ENCODE assay signal across 32 cellular contexts in the genomic region with DNA sequence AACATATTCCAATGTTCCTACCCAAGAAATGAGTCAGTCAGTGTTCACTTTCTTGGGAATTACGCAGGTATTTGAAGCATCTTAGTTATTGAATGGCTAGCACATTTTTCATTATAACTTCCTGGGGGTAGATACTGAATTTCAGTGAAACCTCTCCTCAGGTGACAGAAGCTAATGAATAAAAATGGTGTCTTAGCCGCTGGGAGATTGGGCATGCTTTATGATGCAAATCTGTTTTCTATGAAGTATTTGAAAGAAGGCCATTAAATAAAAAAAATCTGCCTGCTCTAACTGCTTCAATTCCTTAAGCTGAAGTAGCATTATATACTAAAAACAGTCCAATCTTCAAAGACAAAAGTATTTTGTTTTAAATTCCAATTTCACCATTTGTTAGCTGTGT.
"Had no signal": no experiment of that assay in that cellular context is flagged by ENCODE, and none has a peak within 500 bp of the region (broad histone marks: within the 10 kb centered on the region; RNA-seq: fewer than 3 reads in every experiment).

No MANE protein-coding gene starts in this region.

- H3K36me3 ChIP-seq: ascending aorta, breast epithelium, Peyer's patch, SJSA1 had no signal

- H3K4me3 Mint-ChIP-seq: activated CD4-positive, alpha-beta T cell treated with anti-CD3 and anti-CD28 coated beads for 36 hours; activated CD4-positive, alpha-beta T cell treated with anti-CD3 and anti-CD28 coated beads, Interleukin-2, amount 10 ng/mL, durations not matched to agents 7 days and 5 days; activated CD8-positive, alpha-beta T cell treated with anti-CD3 and anti-CD28 coated beads, Interleukin-2, amount 10 ng/mL, durations not matched to agents 7 days and 5 days; activated naive CD4-positive, alpha-beta T cell treated with anti-CD3 and anti-CD28 coated beads, Interleukin-2, amount 50 U/mL, for 24 hours; activated naive CD8-positive, alpha-beta T cell treated with anti-CD3 and anti-CD28 coated beads, Interleukin-2, amount 10 ng/mL, durations not matched to agents 7 days and 5 days; activated T-cell treated with anti-CD3 and anti-CD28 coated beads, Interleukin-2, amount 50 U/mL, for 24 hours; T-helper 1 cell treated with Interleukin-12 subunit alpha and Interleukin-12 subunit beta and Interleukin-4 antibody, amounts not matched to agents 30 μg/mL and 1 μg/mL, for 36 hours; T-helper 2 cell treated with Interferon-gamma antibody and Interleukin-4, amounts not matched to agents 5 μg/mL and 100 μg/mL, for 36 hours had no signal

- H3K4me1 Mint-ChIP-seq: activated CD4-positive, alpha-beta T cell treated with anti-CD3 and anti-CD28 coated beads for 36 hours; activated CD4-positive, alpha-beta T cell treated with anti-CD3 and anti-CD28 coated beads, Interleukin-2, amount 10 ng/mL, durations not matched to agents 7 days and 5 days; activated naive CD4-positive, alpha-beta T cell treated with anti-CD3 and anti-CD28 coated beads, Interleukin-2, amount 50 U/mL, for 24 hours; activated naive CD8-positive, alpha-beta T cell treated with anti-CD3 and anti-CD28 coated beads, Interleukin-2, amount 10 ng/mL, durations not matched to agents 7 days and 5 days had no signal

- H3K27me3 ChIP-seq: ascending aorta, body of pancreas, breast epithelium, Peyer's patch, SJSA1 had no signal

- H3K9me3 Mint-ChIP-seq: activated CD4-positive, alpha-beta T cell treated with anti-CD3 and anti-CD28 coated beads, Interleukin-2, amount 10 ng/mL, durations not matched to agents 7 days and 5 days; activated naive CD4-positive, alpha-beta T cell treated with anti-CD3 and anti-CD28 coated beads, Interleukin-2, amount 50 U/mL, for 24 hours; activated naive CD8-positive, alpha-beta T cell treated with anti-CD3 and anti-CD28 coated beads, Interleukin-2, amount 10 ng/mL, durations not matched to agents 7 days and 5 days; activated T-cell treated with anti-CD3 and anti-CD28 coated beads, Interleukin-2, amount 50 U/mL, for 24 hours; activated T-helper 2 cell treated with anti-CD3 and anti-CD28 coated beads, Interferon-gamma antibody, Interleukin-2, Interleukin-4, amounts not matched to agents 10 μg/mL and 5 μg/mL and 100 μg/mL, durations not matched to agents 14 hours and 24 hours and 36 hours; T-helper 1 cell treated with Interleukin-12 subunit alpha and Interleukin-12 subunit beta and Interleukin-4 antibody, amounts not matched to agents 30 μg/mL and 1 μg/mL, for 36 hours; T-helper 2 cell treated with Interferon-gamma antibody and Interleukin-4, amounts not matched to agents 5 μg/mL and 100 μg/mL, for 36 hours had no signal

- H3K4me1 ChIP-seq: ascending aorta, body of pancreas, breast epithelium, Peyer's patch, SJSA1 had no signal

- H3K27ac Mint-ChIP-seq: activated CD4-positive, alpha-beta T cell treated with anti-CD3 and anti-CD28 coated beads for 36 hours; activated CD4-positive, alpha-beta T cell treated with anti-CD3 and anti-CD28 coated beads, Interleukin-2, amount 10 ng/mL, durations not matched to agents 7 days and 5 days; activated CD8-positive, alpha-beta T cell treated with anti-CD3 and anti-CD28 coated beads, Interleukin-2, amount 10 ng/mL, durations not matched to agents 7 days and 5 days; activated naive CD4-positive, alpha-beta T cell treated with anti-CD3 and anti-CD28 coated beads, Interleukin-2, amount 50 U/mL, for 24 hours; activated naive CD8-positive, alpha-beta T cell treated with anti-CD3 and anti-CD28 coated beads, Interleukin-2, amount 10 ng/mL, durations not matched to agents 7 days and 5 days; activated T-cell treated with anti-CD3 and anti-CD28 coated beads, Interleukin-2, amount 50 U/mL, for 24 hours; activated T-helper 2 cell treated with anti-CD3 and anti-CD28 coated beads, Interferon-gamma antibody, Interleukin-2, Interleukin-4, amounts not matched to agents 10 μg/mL and 5 μg/mL and 100 μg/mL, durations not matched to agents 14 hours and 24 hours and 36 hours; T-helper 1 cell treated with Interleukin-12 subunit alpha and Interleukin-12 subunit beta and Interleukin-4 antibody, amounts not matched to agents 30 μg/mL and 1 μg/mL, for 36 hours; T-helper 2 cell treated with Interferon-gamma antibody and Interleukin-4, amounts not matched to agents 5 μg/mL and 100 μg/mL, for 36 hours had no signal

- H3K9ac ChIP-seq: SK-N-SH had no signal

- DNase-seq: activated CD4-positive, alpha-beta T cell treated with anti-CD3 and anti-CD28 coated beads for 36 hours; activated CD4-positive, alpha-beta T cell treated with anti-CD3 and anti-CD28 coated beads, Interleukin-2, amount 10 ng/mL, durations not matched to agents 7 days and 5 days; activated CD4-positive, alpha-beta T cell treated with anti-CD3 and anti-CD28 coated beads, Interleukin-2, amount 50 U/mL, for 48 hours; activated CD8-positive, alpha-beta T cell treated with anti-CD3 and anti-CD28 coated beads, Interleukin-2, amount 10 ng/mL, durations not matched to agents 7 days and 5 days; activated gamma-delta T cell; activated naive CD4-positive, alpha-beta T cell treated with Interleukin-2 at 50 U/mL for 16 hours; activated naive CD8-positive, alpha-beta T cell treated with anti-CD3 and anti-CD28 coated beads, Interleukin-2, amount 10 ng/mL, durations not matched to agents 7 days and 5 days; activated T-cell treated with anti-CD3 and anti-CD28 coated beads, Interleukin-2, amount 50 U/mL, for 24 hours; amygdala; body of pancreas; NCI-H1105; NCI-H1417 treated with DMSO at 0.1 percent for 48 hours; NCI-H1930; NCI-H2081 treated with DMSO at 0.1 percent for 48 hours; NCI-H226; NCI-H446 treated with DMSO at 0.1 percent for 48 hours; NCI-H524; NK-92 treated with Interleukin-12 subunit alpha and Interleukin-12 subunit beta, amount 100 ng/mL, for 24 hours; PC-3; Peyer's patch; RPMI8226; SHP77 treated with DMSO at 0.1 percent for 48 hours; SK-N-SH had no signal

- H3K27ac ChIP-seq: ascending aorta, body of pancreas, breast epithelium, Peyer's patch, SJSA1 had no signal

- H3K4me3 ChIP-seq: ascending aorta, body of pancreas, breast epithelium, Peyer's patch, SJSA1 had no signal

- H3K4me2 ChIP-seq: SK-N-SH had no signal

- ATAC-seq: activated CD4-positive, alpha-beta T cell treated with anti-CD3 and anti-CD28 coated beads for 36 hours; activated CD4-positive, CD25-positive, alpha-beta regulatory T cell treated with anti-CD3 and anti-CD28 coated beads, Interleukin-2, amount 50 U/mL, for 24 hours; activated CD8-positive, alpha-beta T cell treated with anti-CD3 and anti-CD28 coated beads, Interleukin-2, amount 10 ng/mL, durations not matched to agents 7 days and 5 days; body of pancreas; PC-3 had no signal

- H3K27me3 Mint-ChIP-seq: activated CD4-positive, alpha-beta T cell treated with anti-CD3 and anti-CD28 coated beads, Interleukin-2, amount 10 ng/mL, durations not matched to agents 7 days and 5 days; activated naive CD8-positive, alpha-beta T cell treated with anti-CD3 and anti-CD28 coated beads, Interleukin-2, amount 10 ng/mL, durations not matched to agents 7 days and 5 days; activated T-cell treated with anti-CD3 and anti-CD28 coated beads, Interleukin-2, amount 50 U/mL, for 24 hours had no signal

- H3K36me3 Mint-ChIP-seq: activated naive CD4-positive, alpha-beta T cell treated with anti-CD3 and anti-CD28 coated beads, Interleukin-2, amount 50 U/mL, for 24 hours; activated naive CD8-positive, alpha-beta T cell treated with anti-CD3 and anti-CD28 coated beads, Interleukin-2, amount 10 ng/mL, durations not matched to agents 7 days and 5 days had no signal

- FAIRE-seq: TTC549 had no signal

- H3K9me3 ChIP-seq: ascending aorta, body of pancreas, breast epithelium, Peyer's patch, SJSA1, SK-N-SH had no signal
